In genomic region chr19:55646889-55647731, GRCh38 we compare ENCODE assay signal across 8 cellular contexts. TPM values are rescaled to one million over a fixed set of nuclear protein-coding genes. Genes with fewer than 3 reads are reported as not detected.
DNase-seq lines count a peak whose midpoint lies in the region; ATAC-seq lines count a peak whose summit lies in the region.

No MANE protein-coding gene starts in this region.

- no peaks in the 10 kb centered on the region for H3K27me3 Mint-ChIP-seq in CD4-positive, alpha-beta memory T cell
- no peaks in the 10 kb centered on the region for H3K27me3 Mint-ChIP-seq in IgD-negative memory B cell
- peaks cover 15% of the 10 kb centered on the region for H3K27me3 Mint-ChIP-seq in central memory CD8-positive, alpha-beta T cell
- peaks cover 0 to 3% of the 10 kb centered on the region in 2 donors for H3K27me3 Mint-ChIP-seq in natural killer cell treated with Interleukin-12 subunit alpha and Interleukin-12 subunit beta and Interleukin-15 and Interleukin-18, amount 100 ng/mL, for 72 hours

- intact Hi-C loops in CD4-positive, alpha-beta memory T cell (cut with micrococcal nuclease) = no loop called here

- H3K27me3 ChIP-seq in CD4-positive, alpha-beta memory T cell (ENCODE audit: insufficient read depth, low read length) = no peaks in the 10 kb centered on the region

- no peak for DNase-seq in CD4-positive, alpha-beta memory T cell
- DNase-seq in central memory CD8-positive, alpha-beta T cell (ENCODE audit: low spot score in 2 of 2) = no peak
- no peak for DNase-seq in natural killer cell treated with Interleukin-12 subunit alpha and Interleukin-12 subunit beta and Interleukin-15 and Interleukin-18, amount 100 ng/mL, for 72 hours (ENCODE audit: low spot score)
- no peak for DNase-seq in stimulated activated CD4-positive, alpha-beta T cell treated with anti-CD3 and anti-CD28 coated beads, Interleukin-4, amount 100 ng/mL, for 4 hours
- DNase-seq in kidney glomerular epithelial cell (lab: John Stamatoyannopoulos, UW) = no peak
- no peak for DNase-seq in NOMO-1 (lab: John Stamatoyannopoulos, UW; ENCODE audit: unreplicated experiment in 2 of 2)

- H3K4me1 Mint-ChIP-seq in CD4-positive, alpha-beta memory T cell = peaks cover 16 to 48% (median 29%) of the 10 kb centered on the region in 4 donors
- H3K4me1 Mint-ChIP-seq in IgD-negative memory B cell = peaks cover 24 to 28% (median 25%) of the 10 kb centered on the region in 3 donors
- peaks cover 44% of the 10 kb centered on the region for H3K4me1 Mint-ChIP-seq in central memory CD8-positive, alpha-beta T cell
- peaks cover 20 to 33% of the 10 kb centered on the region in 2 donors for H3K4me1 Mint-ChIP-seq in natural killer cell treated with Interleukin-12 subunit alpha and Interleukin-12 subunit beta and Interleukin-15 and Interleukin-18, amount 100 ng/mL, for 72 hours (ENCODE audit: low read depth in 2 of 2)

- H3K36me3 ChIP-seq in CD4-positive, alpha-beta memory T cell (ENCODE audit: insufficient read depth, low read length) = peaks cover 7% of the 10 kb centered on the region

- peak overlapping the region in 1 of 2 donors; percentile 52 for H3K4me3 ChIP-seq in CD4-positive, alpha-beta memory T cell (ENCODE audit: low read length in 2 of 2)

- H3K27ac ChIP-seq in CD4-positive, alpha-beta memory T cell (ENCODE audit: low read depth, low read length) = peak overlapping the region; percentile 49

- peak overlapping the region; percentile 63 to 83 (median 74) for H3K4me3 Mint-ChIP-seq in CD4-positive, alpha-beta memory T cell
- H3K4me3 Mint-ChIP-seq in IgD-negative memory B cell = peak overlapping the region; percentile 94 to 99 (median 96)
- peak overlapping the region; percentile 69 for H3K4me3 Mint-ChIP-seq in central memory CD8-positive, alpha-beta T cell
- H3K4me3 Mint-ChIP-seq in natural killer cell treated with Interleukin-12 subunit alpha and Interleukin-12 subunit beta and Interleukin-15 and Interleukin-18, amount 100 ng/mL, for 72 hours = peak overlapping the region; percentile 62

- POLR2A ChIA-PET in CD4-positive, alpha-beta memory T cell (lab: Charles Lee; ENCODE audit: partially characterized antibody) = interaction anchor here (1.0 to 2.1 kb wide), 6 partner anchors 10 to 47 kb away, joined by 3 to 9 read pairs (median 5); partner anchors contain the start of genes FIZ1, ZNF524 and ZNF784

- no peaks in the 10 kb centered on the region for H3K9me3 ChIP-seq in CD4-positive, alpha-beta memory T cell (ENCODE audit: control insufficient read depth in 1 of 2, low read length in 2 of 2)

- peak overlapping the region in 3 of 7 donors; percentile 31 to 55 (median 42) for H3K27ac Mint-ChIP-seq in CD4-positive, alpha-beta memory T cell
- H3K27ac Mint-ChIP-seq in IgD-negative memory B cell = peak overlapping the region; percentile 89 to 97 (median 96)
- no peak overlapping the region for H3K27ac Mint-ChIP-seq in central memory CD8-positive, alpha-beta T cell (ENCODE audit: low read depth)
- peak overlapping the region in 1 of 2 donors; percentile 43 for H3K27ac Mint-ChIP-seq in natural killer cell treated with Interleukin-12 subunit alpha and Interleukin-12 subunit beta and Interleukin-15 and Interleukin-18, amount 100 ng/mL, for 72 hours

- H3K9me3 Mint-ChIP-seq in CD4-positive, alpha-beta memory T cell = peaks cover 0 to 1% (median 0%) of the 10 kb centered on the region in 8 donors
- no peaks in the 10 kb centered on the region for H3K9me3 Mint-ChIP-seq in IgD-negative memory B cell
- H3K9me3 Mint-ChIP-seq in central memory CD8-positive, alpha-beta T cell = no peaks in the 10 kb centered on the region
- H3K9me3 Mint-ChIP-seq in natural killer cell treated with Interleukin-12 subunit alpha and Interleukin-12 subunit beta and Interleukin-15 and Interleukin-18, amount 100 ng/mL, for 72 hours = no peaks in the 10 kb centered on the region

- H3K36me3 Mint-ChIP-seq in CD4-positive, alpha-beta memory T cell = peaks cover 4 to 13% of the 10 kb centered on the region in 2 donors
- H3K36me3 Mint-ChIP-seq in IgD-negative memory B cell = peaks cover 4% of the 10 kb centered on the region
- H3K36me3 Mint-ChIP-seq in central memory CD8-positive, alpha-beta T cell (ENCODE audit: insufficient read depth) = peaks cover 19% of the 10 kb centered on the region
- H3K36me3 Mint-ChIP-seq in natural killer cell treated with Interleukin-12 subunit alpha and Interleukin-12 subunit beta and Interleukin-15 and Interleukin-18, amount 100 ng/mL, for 72 hours = no peaks in the 10 kb centered on the region

- no peak for ATAC-seq in central memory CD8-positive, alpha-beta T cell (replicated peaks; ENCODE audit: extremely low read depth, poor library complexity, severe bottlenecking)
- no peak for ATAC-seq in natural killer cell treated with Interleukin-12 subunit alpha and Interleukin-12 subunit beta and Interleukin-15 and Interleukin-18, amount 100 ng/mL, for 72 hours
- no peak for ATAC-seq in esophagus mucosa

- H3K4me1 ChIP-seq in CD4-positive, alpha-beta memory T cell (ENCODE audit: insufficient read depth, low read length) = peaks cover 33% of the 10 kb centered on the region

- CTCF ChIA-PET in CD4-positive, alpha-beta memory T cell (lab: Charles Lee; ENCODE audit: partially characterized antibody) = interaction anchor here (0.9 to 4.1 kb wide), 5 partner anchors 10 to 179 kb away, joined by 4 to 36 read pairs (median 6); no protein-coding TSS in a partner anchor

RNA-seq across cellular contexts. Expression of gene CCDC106, which starts 0.9 kb away (rescaled TPM):
- total RNA-seq in CD4-positive, alpha-beta memory T cell = 1 to 10 TPM; 1.2 to 1.5 TPM
- under 1 TPM; 0.47 to 0.69 TPM for polyA plus RNA-seq in CD4-positive, alpha-beta memory T cell
- 16.0 TPM for polyA plus RNA-seq in IgD-negative memory B cell
- total RNA-seq in natural killer cell treated with Interleukin-12 subunit alpha and Interleukin-12 subunit beta and Interleukin-15 and Interleukin-18, amount 100 ng/mL, for 72 hours = 1 to 10 TPM; 1.9 to 3.3 TPM
- total RNA-seq in esophagus mucosa = 4.7 TPM

RNA-seq across cellular contexts. Expression of gene ZNF581, which starts 3.7 kb away (rescaled TPM):
- 10 to 100 TPM; 21.2 to 23.4 TPM for total RNA-seq in CD4-positive, alpha-beta memory T cell
- 10 to 100 TPM; 22.5 to 28.5 TPM for polyA plus RNA-seq in CD4-positive, alpha-beta memory T cell
- polyA plus RNA-seq in IgD-negative memory B cell = 79.3 TPM
- 10 to 100 TPM; 15.1 to 27.6 TPM for total RNA-seq in natural killer cell treated with Interleukin-12 subunit alpha and Interleukin-12 subunit beta and Interleukin-15 and Interleukin-18, amount 100 ng/mL, for 72 hours
- 21.7 TPM for total RNA-seq in esophagus mucosa

RNA-seq across cellular contexts. Expression of gene ZNF580, which starts 6.3 kb away (rescaled TPM):
- 100 to 1,000 TPM in 1 of 2 experiments, 10 to 100 TPM in 1; 92.7 to 105 TPM for total RNA-seq in CD4-positive, alpha-beta memory T cell
- 10 to 100 TPM in 1 of 2 donors, 1 to 10 TPM in 1; 7.2 to 17.8 TPM for polyA plus RNA-seq in CD4-positive, alpha-beta memory T cell
- 38.4 TPM for polyA plus RNA-seq in IgD-negative memory B cell
- total RNA-seq in natural killer cell treated with Interleukin-12 subunit alpha and Interleukin-12 subunit beta and Interleukin-15 and Interleukin-18, amount 100 ng/mL, for 72 hours = 10 to 100 TPM; 35.7 to 39.5 TPM
- 13.5 TPM for total RNA-seq in esophagus mucosa

RNA-seq across cellular contexts. Expression of gene U2AF2, which starts 7.7 kb away (rescaled TPM):
- 100 to 1,000 TPM; 256 to 259 TPM for total RNA-seq in CD4-positive, alpha-beta memory T cell
- polyA plus RNA-seq in CD4-positive, alpha-beta memory T cell = 10 to 100 TPM in 1 of 2 donors, 1 to 10 TPM in 1; 1.3 to 14.3 TPM
- polyA plus RNA-seq in IgD-negative memory B cell = 14.2 TPM
- 100 to 1,000 TPM; 266 to 434 TPM for total RNA-seq in natural killer cell treated with Interleukin-12 subunit alpha and Interleukin-12 subunit beta and Interleukin-15 and Interleukin-18, amount 100 ng/mL, for 72 hours
- total RNA-seq in esophagus mucosa = 108 TPM

RNA-seq across cellular contexts. Expression of gene ZNF784, which starts 22.7 kb away (rescaled TPM):
- total RNA-seq in CD4-positive, alpha-beta memory T cell = 1 to 10 TPM; 7.4 TPM
- polyA plus RNA-seq in CD4-positive, alpha-beta memory T cell = 1 to 10 TPM; 1.7 to 2.1 TPM
- polyA plus RNA-seq in IgD-negative memory B cell = 2.4 TPM
- total RNA-seq in natural killer cell treated with Interleukin-12 subunit alpha and Interleukin-12 subunit beta and Interleukin-15 and Interleukin-18, amount 100 ng/mL, for 72 hours = 1 to 10 TPM; 2.6 to 4.5 TPM
- total RNA-seq in esophagus mucosa = 3.8 TPM
